8 cellular contexts compared by ENCODE assay signal in genomic region chr15:30903497-30904187, GRCh38. TPM values are rescaled to one million over a fixed set of nuclear protein-coding genes. Genes with fewer than 3 reads are reported as not detected.
DNase-seq lines count a peak whose midpoint lies in the region; ATAC-seq, FAIRE-seq and TF ChIP-seq lines count a peak whose summit lies in the region.

TSS of gene FAN1 (plus strand) at chr15:30903915. CDS start at chr15:30904664, 749 bp downstream.

- H3K9me3 ChIP-seq in neural progenitor cell (ENCODE audit: low read depth) (no peaks in the 10 kb centered on the region), stomach smooth muscle (ENCODE audit: control insufficient read depth in 2 of 2, low read length in 2 of 2) (no peaks in the 10 kb centered on the region)

- peaks cover 7% of the 10 kb centered on the region for H3K36me3 Mint-ChIP-seq in neural progenitor cell

- H4K20me1 ChIP-seq in neural progenitor cell (ENCODE audit: low read depth) = no peaks in the 10 kb centered on the region

- peak within 1 kb of the TSS; percentile 98 for H3K27ac Mint-ChIP-seq in neural progenitor cell

- peak within 1 kb of the TSS; percentile 96 for H3K4me3 Mint-ChIP-seq in neural progenitor cell

- H3K9ac ChIP-seq in neural progenitor cell (peak within 1 kb of the TSS; percentile 5), stomach smooth muscle (ENCODE audit: low read length in 2 of 2) (peak within 1 kb of the TSS; percentile 80 to 82)

- H3K27ac ChIP-seq in foreskin keratinocyte (peak within 1 kb of the TSS; percentile 3), neural progenitor cell (no peak within 1 kb of the TSS), stomach smooth muscle (ENCODE audit: low read length) (peak within 1 kb of the TSS; percentile 46)

- DNase-seq in Caki2 (ENCODE audit: low read depth) (peak; percentile 88), HTR-8/SVneo (ENCODE audit: insufficient read length, low spot score) (peak; percentile 74), SIG-M5 (lab: John Stamatoyannopoulos, UW) (peak; percentile 28), foreskin keratinocyte (peak; percentile 69 to 82), neural progenitor cell (ENCODE audit: low spot score) (peak; percentile 90)
- peak; percentile 55 for DNase-seq in activated gamma-delta T cell treated with anti-CD3 and anti-CD28 coated beads, Interleukin-2, amount 50 U/mL, for 16 hours (ENCODE audit: low read depth)

- ATAC-seq in GM21360 (IDR thresholded peaks at IDR 0.05; ENCODE audit: unreplicated experiment) (peak; percentile 87), foreskin keratinocyte (peak; percentile 98)

- H2AFZ ChIP-seq in neural progenitor cell (replicated peaks) = peak within 1 kb of the TSS; percentile 83

- H3K36me3 ChIP-seq in neural progenitor cell (peaks cover 5% of the 10 kb centered on the region), stomach smooth muscle (ENCODE audit: control insufficient read depth in 2 of 2, insufficient read depth in 2 of 2, low read length in 2 of 2) (peaks cover 0 to 3% of the 10 kb centered on the region in 2 donors)

- H3F3A ChIP-seq in neural progenitor cell (ENCODE audit: low read depth) = peaks cover 18% of the 10 kb centered on the region

- no peaks in the 10 kb centered on the region for H3K79me2 ChIP-seq in neural progenitor cell (ENCODE audit: low read depth)

- H3K4me1 ChIP-seq in foreskin keratinocyte (peaks cover 11% of the 10 kb centered on the region), neural progenitor cell (peaks cover 7% of the 10 kb centered on the region), stomach smooth muscle (ENCODE audit: control insufficient read depth, insufficient read depth, low read length) (peaks cover 6% of the 10 kb centered on the region)

- H3K27me3 ChIP-seq in foreskin keratinocyte (no peaks in the 10 kb centered on the region), neural progenitor cell (no peaks in the 10 kb centered on the region), stomach smooth muscle (ENCODE audit: control insufficient read depth in 1 of 2, insufficient read depth in 2 of 2, low read length in 2 of 2) (no peaks in the 10 kb centered on the region)

- TF ChIP-seq CTCF in foreskin keratinocyte (conservative IDR thresholded peaks at IDR 0.05) = peak; percentile 19
- TF ChIP-seq CTCF in neural progenitor cell (IDR thresholded peaks at IDR 0.05) = no peak

- H3K9me3 Mint-ChIP-seq in neural progenitor cell = no peaks in the 10 kb centered on the region

- no peaks in the 10 kb centered on the region for H3K27me3 Mint-ChIP-seq in neural progenitor cell (ENCODE audit: insufficient read depth, low read depth)

- peak; percentile 31 for FAIRE-seq in HTR-8/SVneo (lab: Jason Lieb, UNC)

- in situ Hi-C loops in Caki2 (cut with HindIII; ENCODE audit: low pct_unique_long_range_greater_than_20kb, low sequenced_read_pairs) = no loop called here

- H3K4me1 Mint-ChIP-seq in neural progenitor cell = peaks cover 8% of the 10 kb centered on the region

- peak within 1 kb of the TSS; percentile 77 for H3K4me3 ChIP-seq in neural progenitor cell
- peak within 1 kb of the TSS; percentile 96 to 97 for H3K4me3 ChIP-seq in stomach smooth muscle (ENCODE audit: low read length in 2 of 2)

- peak within 1 kb of the TSS; percentile 83 for H3K4me2 ChIP-seq in neural progenitor cell

RNA-seq across cellular contexts. Expression of gene FAN1, which starts in this region (rescaled TPM):
- 13.5 and 16.6 TPM in 2 replicates for total RNA-seq in Caki2 (2014; rRNA removed; shearing (Covaris generic); ENCODE audit: low replicate concordance)
- total RNA-seq in foreskin keratinocyte (20.5 and 21.6 TPM in 2 replicates), neural progenitor cell (ENCODE audit: low replicate concordance) (32.0 and 35.3 TPM in 2 replicates)
- 7.2 and 8.1 TPM in 2 replicates for polyA plus RNA-seq in foreskin keratinocyte

Comparison
In these comparisons a context has a peak if more than half of its experiments do, and no peak if none do; other contexts are left out.
1. DNase-seq: peak in every context shown above with its lines; median percentile 90 in neural progenitor cell; 88 in Caki2; 76 in foreskin keratinocyte; 74 in HTR-8/SVneo; 55 in activated gamma-delta T cell treated with anti-CD3 and anti-CD28 coated beads, Interleukin-2, amount 50 U/mL, for 16 hours; 28 in SIG-M5.